28 cellular contexts compared by ENCODE assay signal in genomic region chr4:57369446-57369845, GRCh38.
"Had no signal": no experiment of that assay in that cellular context is flagged by ENCODE, and none has a peak within 500 bp of the region (broad histone marks: within the 10 kb centered on the region; RNA-seq: fewer than 3 reads in every experiment).

No MANE protein-coding gene starts in this region.

- H3K4me3 ChIP-seq: colonic mucosa, gastroesophageal sphincter, heart right ventricle, lower lobe of right lung, prostate gland, sigmoid colon, skin epidermis, spleen, suprapubic skin, transverse colon, upper lobe of right lung, uterus had no signal

- H3K36me3 Mint-ChIP-seq: naive thymus-derived CD8-positive, alpha-beta T cell; stimulated activated naive B cell treated with anti-CD40 and anti-IgM and Interleukin-4, amounts not matched to agents 10 μg/mL and 1 μg/mL and 100 μg/mL, for 72 hours had no signal

- DNase-seq: colonic mucosa; effector CD8-positive, alpha-beta T cell; endodermal cell; foreskin keratinocyte; glutamatergic neuron; heart right ventricle; hippocampal formation; left ventricle myocardium superior; lower lobe of right lung; naive thymus-derived CD8-positive, alpha-beta T cell; nephron progenitor cell; nucleus accumbens; right cardiac atrium; sigmoid colon; spleen; stimulated activated CD4-positive, alpha-beta T cell treated with anti-CD3 and anti-CD28 coated beads, Interleukin-4, amount 100 ng/mL, for 4 hours; stimulated activated naive B cell treated with anti-CD40 and anti-IgM and Interleukin-4, amounts not matched to agents 10 μg/mL and 1 μg/mL and 100 μg/mL, for 72 hours; transverse colon; upper lobe of right lung; uterus had no signal

- H3K4me3 Mint-ChIP-seq: dendritic cell treated with granulocyte-macrophage colony-stimulating factor and Interleukin-4, amounts not matched to agents 40 ng/mL and 50 ng/mL, for 4 days; endodermal cell; naive thymus-derived CD8-positive, alpha-beta T cell; nephron progenitor cell; stimulated activated naive B cell treated with anti-CD40 and anti-IgM and Interleukin-4, amounts not matched to agents 10 μg/mL and 1 μg/mL and 100 μg/mL, for 72 hours; stimulated activated naive CD8-positive, alpha-beta T cell treated with anti-CD3 and anti-CD28 coated beads, Interleukin-15, Interleukin-2, amounts not matched to agents 100 ng/mL and 50 ng/mL, for 24 hours had no signal

- H3K36me3 ChIP-seq: colonic mucosa, gastroesophageal sphincter, heart right ventricle, lower lobe of right lung, prostate gland, sigmoid colon, spleen, suprapubic skin, transverse colon, upper lobe of right lung, uterus had no signal

- H3K9me3 Mint-ChIP-seq: dendritic cell treated with granulocyte-macrophage colony-stimulating factor and Interleukin-4, amounts not matched to agents 40 ng/mL and 50 ng/mL, for 4 days; stimulated activated naive CD8-positive, alpha-beta T cell treated with anti-CD3 and anti-CD28 coated beads, Interleukin-15, Interleukin-2, amounts not matched to agents 100 ng/mL and 50 ng/mL, for 24 hours had no signal

- H3K27me3 ChIP-seq: colonic mucosa, foreskin keratinocyte, gastroesophageal sphincter, heart right ventricle, sigmoid colon, spleen, suprapubic skin, transverse colon, upper lobe of right lung, uterus had no signal

- H3K27ac ChIP-seq: colonic mucosa, epithelial cell of prostate, foreskin keratinocyte, gastroesophageal sphincter, heart right ventricle, lower lobe of right lung, prostate gland, sigmoid colon, skin epidermis, spleen, suprapubic skin, transverse colon, upper lobe of right lung, uterus had no signal

- H3K27ac Mint-ChIP-seq: dendritic cell treated with granulocyte-macrophage colony-stimulating factor and Interleukin-4, amounts not matched to agents 40 ng/mL and 50 ng/mL, for 4 days; endodermal cell; naive thymus-derived CD8-positive, alpha-beta T cell; nephron progenitor cell; stimulated activated naive B cell treated with anti-CD40 and anti-IgM and Interleukin-4, amounts not matched to agents 10 μg/mL and 1 μg/mL and 100 μg/mL, for 72 hours; stimulated activated naive CD8-positive, alpha-beta T cell treated with anti-CD3 and anti-CD28 coated beads, Interleukin-15, Interleukin-2, amounts not matched to agents 100 ng/mL and 50 ng/mL, for 24 hours had no signal

- H3K27me3 Mint-ChIP-seq: dendritic cell treated with granulocyte-macrophage colony-stimulating factor and Interleukin-4, amounts not matched to agents 40 ng/mL and 50 ng/mL, for 4 days; stimulated activated naive B cell treated with anti-CD40 and anti-IgM and Interleukin-4, amounts not matched to agents 10 μg/mL and 1 μg/mL and 100 μg/mL, for 72 hours; stimulated activated naive CD8-positive, alpha-beta T cell treated with anti-CD3 and anti-CD28 coated beads, Interleukin-15, Interleukin-2, amounts not matched to agents 100 ng/mL and 50 ng/mL, for 24 hours had no signal

- ATAC-seq: esophagus mucosa; foreskin keratinocyte; gastroesophageal sphincter; lower lobe of right lung; naive thymus-derived CD8-positive, alpha-beta T cell; right cardiac atrium; stimulated activated naive B cell treated with anti-CD40 and anti-IgM and Interleukin-4, amounts not matched to agents 10 μg/mL and 1 μg/mL and 100 μg/mL, for 72 hours; upper lobe of right lung had no signal

- H3K4me1 Mint-ChIP-seq: naive thymus-derived CD8-positive, alpha-beta T cell; stimulated activated naive B cell treated with anti-CD40 and anti-IgM and Interleukin-4, amounts not matched to agents 10 μg/mL and 1 μg/mL and 100 μg/mL, for 72 hours had no signal
